Comparison of ENCODE assay signal across 2 cellular contexts in genomic region chr7:143459359-143459758, GRCh38.
TF ChIP-seq lines count a peak whose summit lies in the region.

No MANE protein-coding gene starts in this region.

TF ChIP-seq in SK-N-SH, 30 proteins besides CTCF, POLR2A, EP300 and RAD21 (continued from another document):
- no peak for TF ChIP-seq ZBTB33 (IDR thresholded peaks at IDR 0.05; ENCODE audit: borderline replicate concordance, low read depth)
- TF ChIP-seq RXRA (IDR thresholded peaks at IDR 0.05; ENCODE audit: borderline replicate concordance, low read depth), result no peak
- no peak for TF ChIP-seq GATA2 (CRISPR knock-in tag; IDR thresholded peaks at IDR 0.05)

TF ChIP-seq in SK-N-SH treated with all-trans-retinoic acid at 6 μM for 48 hours, 23 proteins besides CTCF, POLR2A, EP300 and RAD21 (continued from another document):
- no peak for TF ChIP-seq ZNF565 (CRISPR knock-in tag; conservative IDR thresholded peaks at IDR 0.05; ENCODE audit: low read depth)
- no peak for TF ChIP-seq ISL1 (CRISPR knock-in tag; IDR thresholded peaks at IDR 0.05)
- TF ChIP-seq TOX (CRISPR knock-in tag; IDR thresholded peaks at IDR 0.05; ENCODE audit: borderline replicate concordance), result no peak
- no peak for TF ChIP-seq CREB5 (CRISPR knock-in tag; IDR thresholded peaks at IDR 0.05; ENCODE audit: low read depth)
